14 cellular contexts compared by ENCODE assay signal in the genomic region with DNA sequence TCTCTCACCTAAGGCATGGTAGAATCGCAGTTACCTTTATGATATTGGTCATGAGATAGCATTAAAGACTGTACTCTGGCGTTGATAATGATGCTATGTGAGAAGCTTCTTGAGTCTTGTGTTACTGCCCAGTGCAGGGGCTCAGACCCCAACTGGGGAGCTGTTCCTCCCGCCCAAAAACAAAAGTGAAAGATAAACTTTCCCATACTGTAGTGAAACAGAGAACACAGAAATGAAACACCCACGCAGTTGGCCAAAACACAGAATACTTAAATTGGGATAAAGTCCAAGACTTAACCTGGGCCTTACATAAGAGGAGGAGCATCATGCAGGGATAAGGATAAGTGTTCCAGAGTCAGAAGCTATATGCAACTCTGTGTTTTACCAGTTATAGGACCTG.
DNase-seq lines count a peak whose midpoint lies in the region; ATAC-seq and TF ChIP-seq lines count a peak whose summit lies in the region.
"Had no signal": no experiment of that assay in that cellular context is flagged by ENCODE, and none has a peak within 500 bp of the region (broad histone marks: within the 10 kb centered on the region; RNA-seq: fewer than 3 reads in every experiment).

No MANE protein-coding gene starts in this region.

- peak overlapping the region; percentile 20 for H3K27ac Mint-ChIP-seq in activated naive CD4-positive, alpha-beta T cell treated with anti-CD3 and anti-CD28 coated beads, Interleukin-2, amount 10 ng/mL, durations not matched to agents 7 days and 5 days
- H3K27ac Mint-ChIP-seq in activated CD8-positive, alpha-beta T cell treated with anti-CD3 and anti-CD28 coated beads for 36 hours: no peak overlapping the region
- peak overlapping the region in 3 of 10 donors; percentile 17 to 54 (median 33) for H3K27ac Mint-ChIP-seq in naive thymus-derived CD8-positive, alpha-beta T cell
- H3K27ac Mint-ChIP-seq: H9 had no signal

- intact Hi-C loops in activated CD8-positive, alpha-beta T cell treated with anti-CD3 and anti-CD28 coated beads for 36 hours (cut with micrococcal nuclease): no loop called here

- CTCF ChIA-PET in activated naive CD4-positive, alpha-beta T cell treated with anti-CD3 and anti-CD28 coated beads, Interleukin-2, amount 10 ng/mL, durations not matched to agents 7 days and 5 days (lab: Charles Lee): no interaction called here
- CTCF ChIA-PET in activated CD8-positive, alpha-beta T cell treated with anti-CD3 and anti-CD28 coated beads for 36 hours (lab: Charles Lee): interaction anchor here (1.8 kb wide), 1 partner anchor 38 kb away, joined by 6 read pairs; no protein-coding TSS in a partner anchor

- H3K27me3 Mint-ChIP-seq in activated naive CD4-positive, alpha-beta T cell treated with anti-CD3 and anti-CD28 coated beads, Interleukin-2, amount 10 ng/mL, durations not matched to agents 7 days and 5 days: no peaks in the 10 kb centered on the region
- no peaks in the 10 kb centered on the region for H3K27me3 Mint-ChIP-seq in activated CD8-positive, alpha-beta T cell treated with anti-CD3 and anti-CD28 coated beads for 36 hours
- no peaks in the 10 kb centered on the region for H3K27me3 Mint-ChIP-seq in naive thymus-derived CD8-positive, alpha-beta T cell

- no peak overlapping the region for H3K4me3 Mint-ChIP-seq in activated naive CD4-positive, alpha-beta T cell treated with anti-CD3 and anti-CD28 coated beads, Interleukin-2, amount 10 ng/mL, durations not matched to agents 7 days and 5 days
- no peak overlapping the region for H3K4me3 Mint-ChIP-seq in activated CD8-positive, alpha-beta T cell treated with anti-CD3 and anti-CD28 coated beads for 36 hours
- H3K4me3 Mint-ChIP-seq in naive thymus-derived CD8-positive, alpha-beta T cell: peak overlapping the region in 6 of 10 donors; percentile 2 to 57 (median 24)
- H3K4me3 Mint-ChIP-seq: H9 had no signal

- ATAC-seq in GM21360 (IDR thresholded peaks at IDR 0.05; ENCODE audit: unreplicated experiment) (peak; percentile 65), GM21528 (IDR thresholded peaks at IDR 0.05; ENCODE audit: low FRiP score, unreplicated experiment) (no peak)
- ATAC-seq in activated CD8-positive, alpha-beta T cell treated with anti-CD3 and anti-CD28 coated beads for 36 hours: no peak
- no peak for ATAC-seq in naive thymus-derived CD8-positive, alpha-beta T cell
- no peak for ATAC-seq in stimulated activated naive CD8-positive, alpha-beta T cell treated with anti-CD3 and anti-CD28 coated beads, Interleukin-15, Interleukin-2, amounts not matched to agents 100 U/mL and 50 U/mL, for 24 hours

- peaks cover 35% of the 10 kb centered on the region for H3K36me3 Mint-ChIP-seq in activated naive CD4-positive, alpha-beta T cell treated with anti-CD3 and anti-CD28 coated beads, Interleukin-2, amount 10 ng/mL, durations not matched to agents 7 days and 5 days
- no peaks in the 10 kb centered on the region for H3K36me3 Mint-ChIP-seq in activated CD8-positive, alpha-beta T cell treated with anti-CD3 and anti-CD28 coated beads for 36 hours (ENCODE audit: low read depth)
- H3K36me3 Mint-ChIP-seq in naive thymus-derived CD8-positive, alpha-beta T cell: peaks cover 0 to 32% (median 22%) of the 10 kb centered on the region in 3 donors

- POLR2A ChIA-PET in activated CD8-positive, alpha-beta T cell treated with anti-CD3 and anti-CD28 coated beads for 36 hours (lab: Charles Lee): interaction anchor here (0.8 kb wide), 1 partner anchor 9 kb away, joined by 3 read pairs; no protein-coding TSS in a partner anchor
- POLR2A ChIA-PET in naive thymus-derived CD8-positive, alpha-beta T cell (lab: Charles Lee): no interaction called here

- DNase-seq in activated naive CD4-positive, alpha-beta T cell treated with anti-CD3 and anti-CD28 coated beads, Interleukin-2, amount 10 ng/mL, durations not matched to agents 7 days and 5 days: no peak
- no peak for DNase-seq in activated naive CD4-positive, alpha-beta T cell (lab: John Stamatoyannopoulos, UW)
- peak; percentile 3 for DNase-seq in activated CD8-positive, alpha-beta T cell treated with anti-CD3 and anti-CD28 coated beads for 36 hours
- no peak for DNase-seq in naive thymus-derived CD8-positive, alpha-beta T cell
- DNase-seq in iPS-NIHi11 (ENCODE audit: low spot score): no peak
- DNase-seq in stimulated activated naive CD8-positive, alpha-beta T cell treated with anti-CD3 and anti-CD28 coated beads, Interleukin-15, Interleukin-2, amounts not matched to agents 100 U/mL and 50 U/mL, for 24 hours: no peak
- DNase-seq: AML-193, H9, NCI-H1930, NCI-H2171, NCI-H510A, SIG-M5 had no signal

- H3K4me1 Mint-ChIP-seq in activated naive CD4-positive, alpha-beta T cell treated with anti-CD3 and anti-CD28 coated beads, Interleukin-2, amount 10 ng/mL, durations not matched to agents 7 days and 5 days: peaks cover 60% of the 10 kb centered on the region
- H3K4me1 Mint-ChIP-seq in activated CD8-positive, alpha-beta T cell treated with anti-CD3 and anti-CD28 coated beads for 36 hours (ENCODE audit: low read depth): peaks cover 61% of the 10 kb centered on the region
- peaks cover 37 to 81% (median 62%) of the 10 kb centered on the region in 4 donors for H3K4me1 Mint-ChIP-seq in naive thymus-derived CD8-positive, alpha-beta T cell
- H3K4me1 Mint-ChIP-seq: H9 had no signal

- peaks cover 24% of the 10 kb centered on the region for H3K9me3 Mint-ChIP-seq in activated naive CD4-positive, alpha-beta T cell treated with anti-CD3 and anti-CD28 coated beads, Interleukin-2, amount 10 ng/mL, durations not matched to agents 7 days and 5 days
- H3K9me3 Mint-ChIP-seq in activated CD8-positive, alpha-beta T cell treated with anti-CD3 and anti-CD28 coated beads for 36 hours: peaks cover 2% of the 10 kb centered on the region
- peaks cover 0 to 18% (median 10%) of the 10 kb centered on the region in 9 donors for H3K9me3 Mint-ChIP-seq in naive thymus-derived CD8-positive, alpha-beta T cell
- H3K9me3 Mint-ChIP-seq: H9 had no signal

- TF ChIP-seq CTCF in activated CD8-positive, alpha-beta T cell treated with anti-CD3 and anti-CD28 coated beads for 36 hours (IDR thresholded peaks at IDR 0.05): no peak

Comparison
In these comparisons a context has a peak if more than half of its experiments do, and no peak if none do; other contexts are left out.
1. H3K4me3 Mint-ChIP-seq: peak in naive thymus-derived CD8-positive, alpha-beta T cell (6 of 10); none in activated naive CD4-positive, alpha-beta T cell treated with anti-CD3 and anti-CD28 coated beads, Interleukin-2, amount 10 ng/mL, durations not matched to agents 7 days and 5 days (single experiment) and activated CD8-positive, alpha-beta T cell treated with anti-CD3 and anti-CD28 coated beads for 36 hours (single experiment).